8 cellular contexts compared by ENCODE assay signal in the genomic region with DNA sequence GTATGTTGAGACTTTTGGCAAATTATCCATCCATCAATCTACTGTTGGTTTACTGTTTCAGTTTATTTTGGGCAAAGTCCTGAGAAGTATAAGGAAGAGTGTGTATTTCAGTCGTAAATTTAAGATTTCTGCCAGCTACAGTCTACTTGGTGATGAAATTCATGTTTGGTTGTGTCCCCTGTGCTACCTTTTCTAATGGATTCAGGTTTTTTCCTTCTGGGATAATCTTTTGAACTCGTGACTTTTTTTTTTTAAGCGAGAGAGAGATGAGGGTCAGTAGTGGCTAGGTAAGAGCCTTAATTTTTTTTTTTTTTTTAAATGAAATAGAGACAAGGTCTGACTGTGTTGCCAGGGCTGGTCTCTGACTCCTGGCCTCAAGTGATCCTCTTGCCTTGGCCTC. TPM values are rescaled to one million over a fixed set of nuclear protein-coding genes. Genes with fewer than 3 reads are reported as not detected.
DNase-seq lines count a peak whose midpoint lies in the region; ATAC-seq, FAIRE-seq and TF ChIP-seq lines count a peak whose summit lies in the region.

No MANE protein-coding gene starts in this region.

- peaks cover 50% of the 10 kb centered on the region for H3K4me1 Mint-ChIP-seq in stimulated activated naive CD8-positive, alpha-beta T cell treated with anti-CD3 and anti-CD28 coated beads, Interleukin-15, Interleukin-2, amounts not matched to agents 100 ng/mL and 50 ng/mL, for 24 hours (ENCODE audit: low read depth)

- TF ChIP-seq CTCF in bronchial epithelial cell (IDR thresholded peaks at IDR 0.05; ENCODE audit: insufficient read depth, low read length, severe bottlenecking) = no peak

- H3K27me3 Mint-ChIP-seq in stimulated activated naive CD8-positive, alpha-beta T cell treated with anti-CD3 and anti-CD28 coated beads, Interleukin-15, Interleukin-2, amounts not matched to agents 100 ng/mL and 50 ng/mL, for 24 hours = no peaks in the 10 kb centered on the region

- no peak for ATAC-seq in stimulated activated naive CD8-positive, alpha-beta T cell treated with anti-CD3 and anti-CD28 coated beads, Interleukin-15, Interleukin-2, amounts not matched to agents 100 U/mL and 50 U/mL, for 24 hours
- ATAC-seq in GM19023 (IDR thresholded peaks at IDR 0.05; ENCODE audit: unreplicated experiment) (no peak), HG02885 (IDR thresholded peaks at IDR 0.05; ENCODE audit: poor library complexity, unreplicated experiment) (no peak)

- peaks cover 4% of the 10 kb centered on the region for H3K36me3 Mint-ChIP-seq in stimulated activated naive CD8-positive, alpha-beta T cell treated with anti-CD3 and anti-CD28 coated beads, Interleukin-15, Interleukin-2, amounts not matched to agents 100 ng/mL and 50 ng/mL, for 24 hours (ENCODE audit: low read depth)

- H3K27me3 ChIP-seq in bronchial epithelial cell (ENCODE audit: control insufficient read depth, insufficient read depth, low read length) (no peaks in the 10 kb centered on the region), mononuclear cell (ENCODE audit: insufficient read depth, low read length) (no peaks in the 10 kb centered on the region)

- no peaks in the 10 kb centered on the region for H3K9me3 ChIP-seq in mononuclear cell (ENCODE audit: low read depth, low read length)

- no peak for DNase-seq in stimulated activated naive CD8-positive, alpha-beta T cell treated with anti-CD3 and anti-CD28 coated beads, Interleukin-15, Interleukin-2, amounts not matched to agents 100 U/mL and 50 U/mL, for 24 hours
- DNase-seq in bronchial epithelial cell (ENCODE audit: low read depth) = no peak
- DNase-seq in GM19238 (ENCODE audit: insufficient read length, low spot score) = no peak
- DNase-seq in cerebellum (ENCODE audit: low spot score) = no peak

- FAIRE-seq in bronchial epithelial cell (lab: Jason Lieb, UNC) = no peak

- H3K9me3 Mint-ChIP-seq in stimulated activated naive CD8-positive, alpha-beta T cell treated with anti-CD3 and anti-CD28 coated beads, Interleukin-15, Interleukin-2, amounts not matched to agents 100 ng/mL and 50 ng/mL, for 24 hours = no peaks in the 10 kb centered on the region

- peak overlapping the region; percentile 94 for H3K4me3 Mint-ChIP-seq in stimulated activated naive CD8-positive, alpha-beta T cell treated with anti-CD3 and anti-CD28 coated beads, Interleukin-15, Interleukin-2, amounts not matched to agents 100 ng/mL and 50 ng/mL, for 24 hours

- H3K4me3 ChIP-seq in bronchial epithelial cell (ENCODE audit: low read depth, low read length) (peak overlapping the region; percentile 99), mononuclear cell (ENCODE audit: low read length) (peak overlapping the region; percentile 83)

- peaks cover 25% of the 10 kb centered on the region for H3K4me1 ChIP-seq in mononuclear cell (ENCODE audit: insufficient read depth, low read length)

- no peaks in the 10 kb centered on the region for H3K36me3 ChIP-seq in bronchial epithelial cell (ENCODE audit: control insufficient read depth, insufficient read depth, low read length)

- H3K27ac Mint-ChIP-seq in stimulated activated naive CD8-positive, alpha-beta T cell treated with anti-CD3 and anti-CD28 coated beads, Interleukin-15, Interleukin-2, amounts not matched to agents 100 ng/mL and 50 ng/mL, for 24 hours = peak overlapping the region; percentile 91

RNA-seq across cellular contexts. Expression of gene TMEM217, which starts 0.8 kb away (rescaled TPM):
- total RNA-seq in bronchial epithelial cell (0.26 and 0.38 TPM in 2 replicates), mononuclear cell (1.6 TPM), cerebellum (1.00 TPM)

RNA-seq across cellular contexts. Expression of gene TBC1D22B, which starts 1.1 kb away (rescaled TPM):
- total RNA-seq in bronchial epithelial cell (4.7 and 6.7 TPM in 2 replicates), mononuclear cell (5.9 TPM), cerebellum (8.1 TPM)
